24 cellular contexts compared by ENCODE assay signal in the genomic region with DNA sequence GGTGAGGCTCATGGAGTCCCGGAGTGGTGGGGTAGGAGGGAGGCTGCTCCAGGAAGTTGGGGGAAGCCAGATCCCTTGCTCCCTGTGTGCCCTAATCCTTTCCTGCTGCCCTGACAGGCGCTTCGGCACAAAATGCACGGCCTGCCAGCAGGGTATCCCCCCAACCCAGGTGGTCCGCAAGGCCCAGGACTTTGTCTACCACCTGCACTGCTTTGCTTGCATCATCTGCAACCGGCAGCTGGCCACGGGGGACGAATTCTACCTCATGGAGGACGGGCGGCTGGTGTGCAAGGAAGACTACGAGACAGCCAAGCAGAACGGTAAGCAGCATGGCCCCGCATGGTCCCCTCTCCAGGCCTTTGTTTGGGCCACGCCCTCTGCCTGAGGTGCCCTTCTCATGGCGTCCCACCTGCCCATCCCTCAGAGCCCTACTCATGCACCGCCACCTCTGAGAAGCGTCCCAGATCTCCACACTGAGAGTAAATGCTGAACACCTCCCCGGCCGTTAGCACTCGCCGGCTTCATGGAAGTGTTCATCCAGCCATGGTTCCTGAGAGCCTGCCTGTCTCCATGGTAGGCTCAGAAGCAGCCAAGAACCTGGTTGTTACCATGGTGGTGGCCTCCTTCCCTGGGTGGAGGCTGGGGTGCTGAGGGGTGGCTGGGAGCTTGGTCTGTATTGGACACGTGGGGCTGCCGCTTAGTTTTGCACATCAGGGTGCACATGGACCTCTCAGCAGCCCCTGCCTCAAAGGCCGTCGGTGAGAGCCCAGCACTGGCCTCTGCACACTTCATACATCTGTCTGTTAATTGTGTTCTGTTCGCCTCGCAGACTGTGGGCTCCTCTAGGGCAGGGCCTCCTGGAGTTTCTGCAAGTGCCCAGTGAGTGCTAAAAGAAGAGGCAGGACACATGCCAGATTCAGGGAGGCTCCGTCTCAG. TPM values are rescaled to one million over a fixed set of nuclear protein-coding genes. Genes with fewer than 3 reads are reported as not detected.
"Had no signal": no experiment of that assay in that cellular context is flagged by ENCODE, and none has a peak within 500 bp of the region (broad histone marks: within the 10 kb centered on the region; RNA-seq: fewer than 3 reads in every experiment).

No MANE protein-coding gene starts in this region.

- H3K9me3 ChIP-seq: gastrocnemius medialis, heart left ventricle, left ventricle myocardium inferior, tibial artery had no signal

- H3K9me3 Mint-ChIP-seq: activated B cell treated with CpG ODN at 0.5 μM for 24 hours; activated CD4-positive, alpha-beta memory T cell treated with anti-CD3 and anti-CD28 coated beads, Interleukin-2, amount 10 ng/mL, durations not matched to agents 7 days and 5 days; activated T-cell treated with anti-CD3 and anti-CD28 coated beads, Interleukin-2, amount 50 U/mL, for 4 hours had no signal

- H3K4me3 ChIP-seq: gastrocnemius medialis, heart left ventricle, left ventricle myocardium inferior, tibial artery had no signal

- H3K27ac Mint-ChIP-seq: activated B cell treated with CpG ODN at 0.5 μM for 24 hours; activated CD4-positive, alpha-beta memory T cell treated with anti-CD3 and anti-CD28 coated beads, Interleukin-2, amount 10 ng/mL, durations not matched to agents 7 days and 5 days had no signal

- H3K4me3 Mint-ChIP-seq: activated B cell treated with CpG ODN at 0.5 μM for 24 hours; activated CD4-positive, alpha-beta memory T cell treated with anti-CD3 and anti-CD28 coated beads, Interleukin-2, amount 10 ng/mL, durations not matched to agents 7 days and 5 days; activated T-cell treated with anti-CD3 and anti-CD28 coated beads, Interleukin-2, amount 50 U/mL, for 4 hours had no signal

- H3K27me3 Mint-ChIP-seq: activated B cell treated with CpG ODN at 0.5 μM for 24 hours had no signal

- H3K79me2 ChIP-seq: parathyroid adenoma had no signal

- H3K27ac ChIP-seq: brain microvascular endothelial cell, gastrocnemius medialis, heart left ventricle, left ventricle myocardium inferior, parathyroid adenoma, tibial artery had no signal

- H3K27me3 ChIP-seq: brain microvascular endothelial cell had no signal

- ATAC-seq: activated T-cell treated with anti-CD3 and anti-CD28 coated beads, Interleukin-2, amount 50 U/mL, for 4 hours; esophagus mucosa; gastrocnemius medialis; heart left ventricle had no signal

- H2AFZ ChIP-seq: parathyroid adenoma had no signal

- DNase-seq: activated B cell treated with CpG ODN at 0.5 μM for 24 hours; activated CD4-positive, alpha-beta memory T cell treated with anti-CD3 and anti-CD28 coated beads, Interleukin-2, amount 10 ng/mL, durations not matched to agents 7 days and 5 days; activated CD4-positive, alpha-beta T cell treated with anti-CD3 and anti-CD28 coated beads for 4 hours; activated effector memory CD4-positive, alpha-beta T cell treated with anti-CD3 and anti-CD28 coated beads, Interleukin-2, amount 50 U/mL, for 16 hours; activated naive CD4-positive, alpha-beta T cell treated with anti-CD3 and anti-CD28 coated beads, Interleukin-2, amount 50 U/mL, for 16 hours; activated T-cell treated with anti-CD3 and anti-CD28 coated beads, Interleukin-2, amount 50 U/mL, for 4 hours; brain microvascular endothelial cell; central memory CD4-positive, alpha-beta T cell; cortex of kidney; effector CD4-positive, alpha-beta T cell; gastrocnemius medialis; left ventricle myocardium inferior; mammary epithelial cell; retina; stimulated activated naive CD4-positive, alpha-beta T cell; substantia nigra; SW 1271; T-helper 2 cell had no signal

- H3K9ac ChIP-seq: parathyroid adenoma had no signal

- H3K4me1 Mint-ChIP-seq: activated B cell treated with CpG ODN at 0.5 μM for 24 hours; activated CD4-positive, alpha-beta memory T cell treated with anti-CD3 and anti-CD28 coated beads, Interleukin-2, amount 10 ng/mL, durations not matched to agents 7 days and 5 days had no signal

- H3K36me3 ChIP-seq: brain microvascular endothelial cell, gastrocnemius medialis, heart left ventricle, left ventricle myocardium inferior, tibial artery had no signal

- H3K4me1 ChIP-seq: gastrocnemius medialis, left ventricle myocardium inferior had no signal

RNA-seq across cellular contexts. Expression of a gene that starts 36.5 kb away (rescaled TPM):
- total RNA-seq: activated B cell treated with CpG ODN at 0.5 μM for 24 hours; activated CD4-positive, alpha-beta memory T cell treated with anti-CD3 and anti-CD28 coated beads, Interleukin-2, amount 10 ng/mL, durations not matched to agents 7 days and 5 days; aorta; gastrocnemius medialis; heart left ventricle; kidney epithelial cell; left ventricle myocardium inferior; mammary epithelial cell had no signal
- polyA plus RNA-seq: heart left ventricle, mammary epithelial cell had no signal
